In genomic region chr13:37067874-37068273, GRCh38 we compare ENCODE assay signal across 24 cellular contexts.
A peak's percentile ranks its signal among the peaks of the same experiment; 100 is the strongest.
DNase-seq lines count a peak whose midpoint lies in the region; ATAC-seq lines count a peak whose summit lies in the region.
"Had no signal": no experiment of that assay in that cellular context is flagged by ENCODE, and none has a peak within 500 bp of the region (broad histone marks: within the 10 kb centered on the region; RNA-seq: fewer than 3 reads in every experiment).

No MANE protein-coding gene starts in this region.

- ATAC-seq in GM18511 (IDR thresholded peaks at IDR 0.05; ENCODE audit: unreplicated experiment) (peak; percentile 57), GM19328 (IDR thresholded peaks at IDR 0.05; ENCODE audit: unreplicated experiment) (peak; percentile 61), HG02642 (IDR thresholded peaks at IDR 0.05; ENCODE audit: poor library complexity, unreplicated experiment) (peak; percentile 52), HG03558 (IDR thresholded peaks at IDR 0.05; ENCODE audit: extremely low read depth, unreplicated experiment) (peak; percentile 66), HG03354 (IDR thresholded peaks at IDR 0.05; ENCODE audit: poor library complexity, severe bottlenecking, unreplicated experiment) (no peak)
- ATAC-seq: activated CD8-positive, alpha-beta T cell treated with anti-CD3 and anti-CD28 coated beads for 36 hours; sciatic nerve; stimulated activated naive CD8-positive, alpha-beta T cell treated with anti-CD3 and anti-CD28 coated beads, Interleukin-15, Interleukin-2, amounts not matched to agents 100 U/mL and 50 U/mL, for 24 hours; T-cell had no signal

- DNase-seq in NCI-H146 (lab: John Stamatoyannopoulos, UW) = no peak
- DNase-seq in RKO (ENCODE audit: low spot score) = no peak
- DNase-seq in iPS-NIHi7 (ENCODE audit: extremely low spot score) = no peak
- DNase-seq: activated CD8-positive, alpha-beta T cell treated with anti-CD3 and anti-CD28 coated beads for 36 hours; activated effector memory CD4-positive, alpha-beta T cell treated with anti-CD3 and anti-CD28 coated beads, Interleukin-2, amount 50 U/mL, for 16 hours; activated T-cell treated with anti-CD3 and anti-CD28 coated beads for 4 hours; BE2C; dorsolateral prefrontal cortex; GF-D8; GOT3; MM.1S; NCI-H1417 treated with DMSO at 0.1 percent for 48 hours; NCI-H524; NK-92 treated with Interleukin-12 subunit alpha and Interleukin-12 subunit beta, amount 100 ng/mL, for 24 hours; Peyer's patch; stimulated activated CD4-positive, alpha-beta T cell treated with anti-CD3 and anti-CD28 coated beads, Interleukin-4, amount 100 ng/mL, for 4 hours; stimulated activated naive CD8-positive, alpha-beta T cell treated with anti-CD3 and anti-CD28 coated beads, Interleukin-15, Interleukin-2, amounts not matched to agents 100 U/mL and 50 U/mL, for 24 hours; T-cell had no signal
